8 cellular contexts compared by ENCODE assay signal in genomic region chr17:67421869-67422273, GRCh38. TPM values are rescaled to one million over a fixed set of nuclear protein-coding genes. Genes with fewer than 3 reads are reported as not detected.
DNase-seq lines count a peak whose midpoint lies in the region; ATAC-seq and FAIRE-seq lines count a peak whose summit lies in the region.

No MANE protein-coding gene starts in this region.

- H3K27me3 ChIP-seq in small intestine (ENCODE audit: control insufficient read depth in 2 of 2, insufficient read depth in 2 of 2, low read length in 2 of 2): no peaks in the 10 kb centered on the region

- peaks cover 74% of the 10 kb centered on the region for H3K4me1 Mint-ChIP-seq in activated CD4-positive, alpha-beta memory T cell treated with anti-CD3 and anti-CD28 coated beads for 36 hours (ENCODE audit: low read depth)

- peak overlapping the region; percentile 62 to 97 for H3K27ac ChIP-seq in small intestine (ENCODE audit: low read depth in 1 of 2, low read length in 1 of 2)

- CTCF ChIA-PET in activated CD4-positive, alpha-beta memory T cell treated with anti-CD3 and anti-CD28 coated beads for 36 hours (lab: Charles Lee): interaction anchor here (0.7 to 2.8 kb wide), 6 partner anchors 10 to 54 kb away, joined by 3 to 17 read pairs (median 10); no protein-coding TSS in a partner anchor

- peaks cover 4% of the 10 kb centered on the region for H3K36me3 Mint-ChIP-seq in activated CD4-positive, alpha-beta memory T cell treated with anti-CD3 and anti-CD28 coated beads for 36 hours

- POLR2A ChIA-PET in activated CD4-positive, alpha-beta memory T cell treated with anti-CD3 and anti-CD28 coated beads for 36 hours (lab: Charles Lee): interaction anchor here (0.8 to 2.8 kb wide), 7 partner anchors 10 to 56 kb away, joined by 3 to 17 read pairs (median 8); partner anchors contain the start of gene PITPNC1

- H3K4me3 ChIP-seq in Jurkat, Clone E6-1 (ENCODE audit: low read length): no peak overlapping the region
- no peak overlapping the region for H3K4me3 ChIP-seq in small intestine (ENCODE audit: low read depth in 1 of 2, low read length in 2 of 2)

- H3K9me3 ChIP-seq in small intestine (ENCODE audit: control insufficient read depth, low read depth): no peaks in the 10 kb centered on the region

- WGBS in small intestine, 3 donors: 5 to 26% (median 11%) methylated on average over 3 of the region's 3 CpGs

- peak overlapping the region; percentile 91 for H3K27ac Mint-ChIP-seq in activated CD4-positive, alpha-beta memory T cell treated with anti-CD3 and anti-CD28 coated beads for 36 hours

- H3K9me3 Mint-ChIP-seq in activated CD4-positive, alpha-beta memory T cell treated with anti-CD3 and anti-CD28 coated beads for 36 hours: no peaks in the 10 kb centered on the region

- no peaks in the 10 kb centered on the region for H3K27me3 Mint-ChIP-seq in activated CD4-positive, alpha-beta memory T cell treated with anti-CD3 and anti-CD28 coated beads for 36 hours

- peaks cover 5 to 13% of the 10 kb centered on the region in 2 donors for H3K4me1 ChIP-seq in small intestine (ENCODE audit: control insufficient read depth in 2 of 2, insufficient read depth in 1 of 2, low read depth in 1 of 2, low read length in 1 of 2)

- H3K4me3 Mint-ChIP-seq in activated CD4-positive, alpha-beta memory T cell treated with anti-CD3 and anti-CD28 coated beads for 36 hours: peak overlapping the region; percentile 42

- FAIRE-seq in small intestine (lab: Jason Lieb, UNC): no peak

- peaks cover 0 to 2% of the 10 kb centered on the region in 2 donors for H3K36me3 ChIP-seq in small intestine (ENCODE audit: control insufficient read depth in 2 of 2, insufficient read depth in 2 of 2, low read length in 2 of 2)

- ATAC-seq in HG02938 (IDR thresholded peaks at IDR 0.05; ENCODE audit: unreplicated experiment): no peak

- DNase-seq in CD1c-positive myeloid dendritic cell (ENCODE audit: extremely low spot score) (peak; percentile 63), fibroblast of peridontal ligament (ENCODE audit: extremely low read depth) (peak; percentile 62), small intestine (peak; percentile 93), C1 segment of cervical spinal cord (lab: John Stamatoyannopoulos, UW) (no peak), NCI-H82 treated with DMSO at 0.1 percent for 48 hours (lab: John Stamatoyannopoulos, UW; ENCODE audit: unreplicated experiment) (no peak)
- peak; percentile 79 for DNase-seq in Jurkat, Clone E6-1 (ENCODE audit: low read depth, low spot score)
- DNase-seq in activated CD4-positive, alpha-beta memory T cell treated with anti-CD3 and anti-CD28 coated beads for 36 hours: peak; percentile 71

- intact Hi-C loops in activated CD4-positive, alpha-beta memory T cell treated with anti-CD3 and anti-CD28 coated beads for 36 hours (cut with micrococcal nuclease): loop anchor here (1.0 to 2.0 kb wide), 6 partner anchors 9 to 57 kb away; no protein-coding TSS in a partner anchor

RNA-seq across cellular contexts. Expression of gene PITPNC1, which starts 44.8 kb away (rescaled TPM):
- polyA plus RNA-seq in Jurkat, Clone E6-1 (2012; ENCODE audit: insufficient read depth, insufficient read length): 26.9 TPM
- total RNA-seq in activated CD4-positive, alpha-beta memory T cell treated with anti-CD3 and anti-CD28 coated beads for 36 hours: 10 to 100 TPM; 35.7 to 37.3 TPM
- 10 to 100 TPM in 1 of 3 donors, 1 to 10 TPM in 1, under 1 TPM in 1; 0.67 to 11.7 (median 3.5) TPM for polyA plus RNA-seq in small intestine

RNA-seq across cellular contexts. Expression of gene PSMD12, which starts 55.5 kb away (rescaled TPM):
- polyA plus RNA-seq in Jurkat, Clone E6-1 (2012; ENCODE audit: insufficient read depth, insufficient read length): 56.1 TPM
- 10 to 100 TPM; 94.0 to 98.6 TPM for total RNA-seq in activated CD4-positive, alpha-beta memory T cell treated with anti-CD3 and anti-CD28 coated beads for 36 hours
- 10 to 100 TPM; 12.5 to 17.4 (median 15.9) TPM for polyA plus RNA-seq in small intestine

Comparison
In these comparisons a context has a peak if more than half of its experiments do, and no peak if none do; other contexts are left out.
1. DNase-seq: peak in CD1c-positive myeloid dendritic cell (single experiment), Jurkat, Clone E6-1 (single experiment), activated CD4-positive, alpha-beta memory T cell treated with anti-CD3 and anti-CD28 coated beads for 36 hours (single experiment), fibroblast of peridontal ligament (single experiment) and small intestine (single experiment); none in C1 segment of cervical spinal cord (0 of 14) and NCI-H82 treated with DMSO at 0.1 percent for 48 hours (single experiment).